1 cellular context compared by ENCODE assay signal in the genomic region with DNA sequence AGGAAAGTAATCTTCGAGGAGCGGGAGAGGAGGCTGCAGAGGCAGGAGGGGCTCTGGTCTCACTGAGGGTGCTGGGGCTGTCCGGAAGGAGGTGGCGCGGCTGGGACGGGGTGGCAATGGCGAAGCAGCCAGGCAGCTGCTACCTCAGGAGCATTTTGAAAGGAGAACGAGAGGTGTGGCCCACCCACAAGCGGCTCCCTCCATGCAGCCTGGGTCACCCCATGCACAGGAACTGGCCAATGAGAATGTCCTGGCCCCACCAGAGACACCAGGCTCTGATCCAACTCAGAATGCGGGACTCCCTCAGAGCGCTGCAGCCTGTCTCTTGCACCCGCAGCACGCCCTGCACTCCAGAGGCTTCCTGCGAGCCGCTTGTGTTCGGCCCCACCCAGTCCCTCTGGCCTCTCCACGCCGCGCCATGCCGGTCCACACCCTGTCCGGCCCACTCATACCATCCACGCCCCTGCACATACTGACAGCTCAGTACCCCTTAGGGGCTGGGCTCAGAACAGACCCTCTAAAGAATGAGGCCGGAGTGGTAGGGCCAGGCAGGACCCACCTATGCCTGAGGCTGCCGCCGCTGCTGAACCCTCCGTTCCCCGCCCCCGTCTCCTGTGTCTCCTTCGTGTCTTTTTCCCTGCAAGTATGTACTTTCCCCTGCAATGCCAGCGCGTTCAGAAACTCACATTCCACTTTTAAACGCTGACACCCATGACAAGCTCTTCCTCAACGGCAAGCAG.
TF ChIP-seq lines count a peak whose summit lies in the region.

No MANE protein-coding gene starts in this region.

TF ChIP-seq in HepG2, 621 proteins besides CTCF, POLR2A, EP300 and RAD21 (continued from another document and continues in another):
- TF ChIP-seq AFF4 (CRISPR knock-in tag; IDR thresholded peaks at IDR 0.05) (no peak), KDM2A (CRISPR knock-in tag; IDR thresholded peaks at IDR 0.05; ENCODE audit: borderline replicate concordance, low read depth) (peak; percentile 41; the same call in 1 of the 2 replicates), JARID2 (CRISPR knock-in tag; IDR thresholded peaks at IDR 0.05; ENCODE audit: insufficient replicate concordance) (no peak), ZNF121 (CRISPR knock-in tag; IDR thresholded peaks at IDR 0.05) (no peak), TGIF2 (CRISPR knock-in tag; IDR thresholded peaks at IDR 0.05) (no peak), POLR2G (IDR thresholded peaks at IDR 0.05; ENCODE audit: low read depth, low read length) (no peak), ZNF564 (CRISPR knock-in tag; IDR thresholded peaks at IDR 0.05) (no peak), YY1 (IDR thresholded peaks at IDR 0.05; ENCODE audit: insufficient read depth, insufficient replicate concordance, low read depth, low read length) (peak; percentile 48), ZNF230 (CRISPR knock-in tag; IDR thresholded peaks at IDR 0.05) (peak; percentile 82; the same call in 1 of the 2 replicates), RBFOX2 (IDR thresholded peaks at IDR 0.05; ENCODE audit: low read depth, low read length) (peak; percentile 60; the same call in 1 of the 2 replicates), HES4 (CRISPR knock-in tag; IDR thresholded peaks at IDR 0.05; ENCODE audit: borderline replicate concordance) (no peak), MAZ (IDR thresholded peaks at IDR 0.05; ENCODE audit: borderline replicate concordance, low read depth, low read length) (no peak), MAZ (CRISPR knock-in tag; IDR thresholded peaks at IDR 0.05; ENCODE audit: low read depth) (no peak), AKAP8 (CRISPR knock-in tag; IDR thresholded peaks at IDR 0.05) (peak; percentile 53; the same call in 1 of the 2 replicates), ZNF768 (CRISPR knock-in tag; IDR thresholded peaks at IDR 0.05) (no peak; the same call in 1 of the 2 replicates), FOSL2 (CRISPR knock-in tag; IDR thresholded peaks at IDR 0.05) (no peak), BRCA1 (CRISPR knock-in tag; IDR thresholded peaks at IDR 0.05) (no peak), MED1 (CRISPR knock-in tag; IDR thresholded peaks at IDR 0.05) (no peak), ZNF431 (CRISPR knock-in tag; IDR thresholded peaks at IDR 0.05; ENCODE audit: borderline replicate concordance, low read depth) (peak; percentile 68), SP2 (CRISPR knock-in tag; IDR thresholded peaks at IDR 0.05) (peak; percentile 51), HMG20A (CRISPR knock-in tag; IDR thresholded peaks at IDR 0.05; ENCODE audit: borderline replicate concordance) (no peak), MED13 (CRISPR knock-in tag; IDR thresholded peaks at IDR 0.05) (no peak; the same call in 1 of the 2 replicates), TSC22D2 (CRISPR knock-in tag; IDR thresholded peaks at IDR 0.05; ENCODE audit: borderline replicate concordance) (no peak), JUN (CRISPR knock-in tag; IDR thresholded peaks at IDR 0.05) (peak; percentile 36; the same call in 1 of the 2 replicates), ZNF839 (CRISPR knock-in tag; IDR thresholded peaks at IDR 0.05; ENCODE audit: borderline replicate concordance) (peak; percentile 17; the same call in 1 of the 2 replicates), ZBTB1 (CRISPR knock-in tag; IDR thresholded peaks at IDR 0.05; ENCODE audit: borderline replicate concordance) (no peak), ZNF556 (CRISPR knock-in tag; IDR thresholded peaks at IDR 0.05; ENCODE audit: borderline replicate concordance) (no peak), ZBTB20 (CRISPR knock-in tag; IDR thresholded peaks at IDR 0.05; ENCODE audit: borderline replicate concordance, low read depth) (no peak), KMT2B (CRISPR knock-in tag; IDR thresholded peaks at IDR 0.05) (no peak), SRY (CRISPR knock-in tag; IDR thresholded peaks at IDR 0.05) (peak; percentile 18; the same call in 1 of the 2 replicates), MEF2D (CRISPR knock-in tag; IDR thresholded peaks at IDR 0.05) (no peak), ZNF138 (CRISPR knock-in tag; IDR thresholded peaks at IDR 0.05; ENCODE audit: low read depth) (no peak), ZNF746 (CRISPR knock-in tag; IDR thresholded peaks at IDR 0.05) (no peak), YEATS4 (CRISPR knock-in tag; IDR thresholded peaks at IDR 0.05; ENCODE audit: borderline replicate concordance) (no peak; the same call in 1 of the 2 replicates), CHD2 (IDR thresholded peaks at IDR 0.05; ENCODE audit: low read depth, low read length) (no peak), ZNF224 (CRISPR knock-in tag; IDR thresholded peaks at IDR 0.05) (no peak), CEBPB (IDR thresholded peaks at IDR 0.05; ENCODE audit: borderline replicate concordance, low read depth, low read length) (no peak), KLF11 (CRISPR knock-in tag; IDR thresholded peaks at IDR 0.05) (no peak), ATF7-NPFF (CRISPR knock-in tag; IDR thresholded peaks at IDR 0.05; ENCODE audit: low read depth) (peak; percentile 75; the same call in 1 of the 2 replicates), TEAD3 (CRISPR knock-in tag; optimal IDR thresholded peaks at IDR 0.05; ENCODE audit: borderline replicate concordance) (no peak), RFXANK (CRISPR knock-in tag; IDR thresholded peaks at IDR 0.05) (no peak), AGO2 (optimal IDR thresholded peaks at IDR 0.05; ENCODE audit: low read depth, low read length) (no peak), AHR (CRISPR knock-in tag; IDR thresholded peaks at IDR 0.05) (0 out of 2 replicates have a peak, but pooled peaks have one; percentile 61), GPN1 (CRISPR knock-in tag; IDR thresholded peaks at IDR 0.05; ENCODE audit: borderline replicate concordance) (no peak), RFX1 (IDR thresholded peaks at IDR 0.05) (no peak), JUND (CRISPR knock-in tag; IDR thresholded peaks at IDR 0.05) (no peak), SALL2 (CRISPR knock-in tag; IDR thresholded peaks at IDR 0.05) (no peak)
- TF ChIP-seq, protein P1, sequence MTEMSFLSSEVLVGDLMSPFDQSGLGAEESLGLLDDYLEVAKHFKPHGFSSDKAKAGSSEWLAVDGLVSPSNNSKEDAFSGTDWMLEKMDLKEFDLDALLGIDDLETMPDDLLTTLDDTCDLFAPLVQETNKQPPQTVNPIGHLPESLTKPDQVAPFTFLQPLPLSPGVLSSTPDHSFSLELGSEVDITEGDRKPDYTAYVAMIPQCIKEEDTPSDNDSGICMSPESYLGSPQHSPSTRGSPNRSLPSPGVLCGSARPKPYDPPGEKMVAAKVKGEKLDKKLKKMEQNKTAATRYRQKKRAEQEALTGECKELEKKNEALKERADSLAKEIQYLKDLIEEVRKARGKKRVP (CRISPR knock-in tag; IDR thresholded peaks at IDR 0.05), result no peak
- TF ChIP-seq, protein P2, sequence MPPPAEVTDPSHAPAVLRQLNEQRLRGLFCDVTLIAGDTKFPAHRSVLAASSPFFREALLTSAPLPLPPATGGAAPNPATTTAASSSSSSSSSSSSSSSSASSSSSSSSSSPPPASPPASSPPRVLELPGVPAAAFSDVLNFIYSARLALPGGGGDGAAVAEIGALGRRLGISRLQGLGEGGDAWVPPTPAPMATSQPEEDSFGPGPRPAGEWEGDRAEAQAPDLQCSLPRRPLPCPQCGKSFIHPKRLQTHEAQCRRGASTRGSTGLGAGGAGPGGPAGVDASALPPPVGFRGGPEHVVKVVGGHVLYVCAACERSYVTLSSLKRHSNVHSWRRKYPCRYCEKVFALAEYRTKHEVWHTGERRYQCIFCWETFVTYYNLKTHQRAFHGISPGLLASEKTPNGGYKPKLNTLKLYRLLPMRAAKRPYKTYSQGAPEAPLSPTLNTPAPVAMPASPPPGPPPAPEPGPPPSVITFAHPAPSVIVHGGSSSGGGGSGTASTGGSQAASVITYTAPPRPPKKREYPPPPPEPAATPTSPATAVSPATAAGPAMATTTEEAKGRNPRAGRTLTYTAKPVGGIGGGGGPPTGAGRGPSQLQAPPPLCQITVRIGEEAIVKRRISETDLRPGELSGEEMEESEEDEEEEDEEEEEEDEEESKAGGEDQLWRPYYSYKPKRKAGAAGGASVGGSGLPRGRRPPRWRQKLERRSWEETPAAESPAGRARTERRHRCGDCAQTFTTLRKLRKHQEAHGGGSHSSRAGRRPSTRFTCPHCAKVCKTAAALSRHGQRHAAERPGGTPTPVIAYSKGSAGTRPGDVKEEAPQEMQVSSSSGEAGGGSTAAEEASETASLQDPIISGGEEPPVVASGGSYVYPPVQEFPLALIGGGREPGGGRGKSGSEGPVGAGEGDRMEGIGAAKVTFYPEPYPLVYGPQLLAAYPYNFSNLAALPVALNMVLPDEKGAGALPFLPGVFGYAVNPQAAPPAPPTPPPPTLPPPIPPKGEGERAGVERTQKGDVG (CRISPR knock-in tag; IDR thresholded peaks at IDR 0.05; ENCODE audit: borderline replicate concordance), result no peak
- TF ChIP-seq, protein P3, sequence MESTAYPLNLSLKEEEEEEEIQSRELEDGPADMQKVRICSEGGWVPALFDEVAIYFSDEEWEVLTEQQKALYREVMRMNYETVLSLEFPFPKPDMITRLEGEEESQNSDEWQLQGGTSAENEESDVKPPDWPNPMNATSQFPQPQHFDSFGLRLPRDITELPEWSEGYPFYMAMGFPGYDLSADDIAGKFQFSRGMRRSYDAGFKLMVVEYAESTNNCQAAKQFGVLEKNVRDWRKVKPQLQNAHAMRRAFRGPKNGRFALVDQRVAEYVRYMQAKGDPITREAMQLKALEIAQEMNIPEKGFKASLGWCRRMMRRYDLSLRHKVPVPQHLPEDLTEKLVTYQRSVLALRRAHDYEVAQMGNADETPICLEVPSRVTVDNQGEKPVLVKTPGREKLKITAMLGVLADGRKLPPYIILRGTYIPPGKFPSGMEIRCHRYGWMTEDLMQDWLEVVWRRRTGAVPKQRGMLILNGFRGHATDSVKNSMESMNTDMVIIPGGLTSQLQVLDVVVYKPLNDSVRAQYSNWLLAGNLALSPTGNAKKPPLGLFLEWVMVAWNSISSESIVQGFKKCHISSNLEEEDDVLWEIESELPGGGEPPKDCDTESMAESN (CRISPR knock-in tag; conservative IDR thresholded peaks at IDR 0.05), result no peak
- TF ChIP-seq, protein P4, sequence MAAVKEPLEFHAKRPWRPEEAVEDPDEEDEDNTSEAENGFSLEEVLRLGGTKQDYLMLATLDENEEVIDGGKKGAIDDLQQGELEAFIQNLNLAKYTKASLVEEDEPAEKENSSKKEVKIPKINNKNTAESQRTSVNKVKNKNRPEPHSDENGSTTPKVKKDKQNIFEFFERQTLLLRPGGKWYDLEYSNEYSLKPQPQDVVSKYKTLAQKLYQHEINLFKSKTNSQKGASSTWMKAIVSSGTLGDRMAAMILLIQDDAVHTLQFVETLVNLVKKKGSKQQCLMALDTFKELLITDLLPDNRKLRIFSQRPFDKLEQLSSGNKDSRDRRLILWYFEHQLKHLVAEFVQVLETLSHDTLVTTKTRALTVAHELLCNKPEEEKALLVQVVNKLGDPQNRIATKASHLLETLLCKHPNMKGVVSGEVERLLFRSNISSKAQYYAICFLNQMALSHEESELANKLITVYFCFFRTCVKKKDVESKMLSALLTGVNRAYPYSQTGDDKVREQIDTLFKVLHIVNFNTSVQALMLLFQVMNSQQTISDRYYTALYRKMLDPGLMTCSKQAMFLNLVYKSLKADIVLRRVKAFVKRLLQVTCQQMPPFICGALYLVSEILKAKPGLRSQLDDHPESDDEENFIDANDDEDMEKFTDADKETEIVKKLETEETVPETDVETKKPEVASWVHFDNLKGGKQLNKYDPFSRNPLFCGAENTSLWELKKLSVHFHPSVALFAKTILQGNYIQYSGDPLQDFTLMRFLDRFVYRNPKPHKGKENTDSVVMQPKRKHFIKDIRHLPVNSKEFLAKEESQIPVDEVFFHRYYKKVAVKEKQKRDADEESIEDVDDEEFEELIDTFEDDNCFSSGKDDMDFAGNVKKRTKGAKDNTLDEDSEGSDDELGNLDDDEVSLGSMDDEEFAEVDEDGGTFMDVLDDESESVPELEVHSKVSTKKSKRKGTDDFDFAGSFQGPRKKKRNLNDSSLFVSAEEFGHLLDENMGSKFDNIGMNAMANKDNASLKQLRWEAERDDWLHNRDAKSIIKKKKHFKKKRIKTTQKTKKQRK (IDR thresholded peaks at IDR 0.05; ENCODE audit: low read length), result no peak
- TF ChIP-seq, protein P5, sequence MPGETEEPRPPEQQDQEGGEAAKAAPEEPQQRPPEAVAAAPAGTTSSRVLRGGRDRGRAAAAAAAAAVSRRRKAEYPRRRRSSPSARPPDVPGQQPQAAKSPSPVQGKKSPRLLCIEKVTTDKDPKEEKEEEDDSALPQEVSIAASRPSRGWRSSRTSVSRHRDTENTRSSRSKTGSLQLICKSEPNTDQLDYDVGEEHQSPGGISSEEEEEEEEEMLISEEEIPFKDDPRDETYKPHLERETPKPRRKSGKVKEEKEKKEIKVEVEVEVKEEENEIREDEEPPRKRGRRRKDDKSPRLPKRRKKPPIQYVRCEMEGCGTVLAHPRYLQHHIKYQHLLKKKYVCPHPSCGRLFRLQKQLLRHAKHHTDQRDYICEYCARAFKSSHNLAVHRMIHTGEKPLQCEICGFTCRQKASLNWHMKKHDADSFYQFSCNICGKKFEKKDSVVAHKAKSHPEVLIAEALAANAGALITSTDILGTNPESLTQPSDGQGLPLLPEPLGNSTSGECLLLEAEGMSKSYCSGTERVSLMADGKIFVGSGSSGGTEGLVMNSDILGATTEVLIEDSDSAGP (CRISPR knock-in tag; IDR thresholded peaks at IDR 0.05; ENCODE audit: borderline replicate concordance), result peak; percentile 68
